Comparison of ENCODE assay signal across 13 cellular contexts in genomic region chr4:23877758-23878229, GRCh38. TPM values are rescaled to one million over a fixed set of nuclear protein-coding genes. Genes with fewer than 3 reads are reported as not detected.
DNase-seq lines count a peak whose midpoint lies in the region; ATAC-seq and TF ChIP-seq lines count a peak whose summit lies in the region.
"Had no signal": no experiment of that assay in that cellular context is flagged by ENCODE, and none has a peak within 500 bp of the region (broad histone marks: within the 10 kb centered on the region; RNA-seq: fewer than 3 reads in every experiment).

No MANE protein-coding gene starts in this region.

- H3K27me3 ChIP-seq in heart left ventricle = no peaks in the 10 kb centered on the region
- H3K27me3 ChIP-seq in prostate gland (replicated peaks; ENCODE audit: insufficient read depth) = no peaks in the 10 kb centered on the region

- H3K27ac Mint-ChIP-seq in endothelial cell (ENCODE audit: unreplicated experiment) = no peak overlapping the region
- H3K27ac Mint-ChIP-seq: activated T-helper 1 cell treated with anti-CD3 and anti-CD28 coated beads, Interleukin-12 subunit alpha, Interleukin-12 subunit beta, Interleukin-2, Interleukin-4 antibody, amounts not matched to agents 30 ng/mL and 10 ng/mL and 1 ng/mL, durations not matched to agents 14 hours and 24 hours and 36 hours; memory B cell had no signal

- TF ChIP-seq POLR2A in heart left ventricle (IDR thresholded peaks at IDR 0.05) = no peak
- no peak for TF ChIP-seq POLR2A in prostate gland (IDR thresholded peaks at IDR 0.05)

- H3K36me3 ChIP-seq in heart left ventricle (no peaks in the 10 kb centered on the region), prostate gland (no peaks in the 10 kb centered on the region)

- ATAC-seq in heart left ventricle (peak; percentile 68 to 84 (median 77)), GM19351 (IDR thresholded peaks at IDR 0.05; ENCODE audit: unreplicated experiment) (no peak)

- no peak overlapping the region for H3K4me3 Mint-ChIP-seq in endothelial cell (ENCODE audit: unreplicated experiment)
- H3K4me3 Mint-ChIP-seq: activated T-helper 1 cell treated with anti-CD3 and anti-CD28 coated beads, Interleukin-12 subunit alpha, Interleukin-12 subunit beta, Interleukin-2, Interleukin-4 antibody, amounts not matched to agents 30 ng/mL and 10 ng/mL and 1 ng/mL, durations not matched to agents 14 hours and 24 hours and 36 hours; memory B cell had no signal

- H3K27ac ChIP-seq in heart left ventricle (peak overlapping the region; percentile 44 to 94 (median 76)), prostate gland (peak overlapping the region in 1 of 2 donors; percentile 20)
- H3K27ac ChIP-seq: VCaP had no signal

- H3K27me3 Mint-ChIP-seq in endothelial cell (ENCODE audit: unreplicated experiment) = no peaks in the 10 kb centered on the region
- H3K27me3 Mint-ChIP-seq: memory B cell had no signal

- in situ Hi-C loops in SK-MEL-5 (cut with HindIII; ENCODE audit: low pct_unique_long_range_greater_than_20kb, low sequenced_read_pairs) = no loop called here

- DNase-seq in DMS53 treated with DMSO at 0.1 percent for 48 hours (lab: John Stamatoyannopoulos, UW; ENCODE audit: unreplicated experiment) (peak; percentile 82), SK-MEL-5 (ENCODE audit: low read depth, low spot score) (peak; percentile 67), heart left ventricle (peak in 1 of 5 donors; percentile 41), prostate gland (ENCODE audit: low spot score) (peak; percentile 46), NCI-H1930 (lab: John Stamatoyannopoulos, UW) (no peak), endothelial cell (ENCODE audit: low spot score) (no peak)
- DNase-seq in stimulated activated CD4-positive, alpha-beta T cell treated with anti-CD3 and anti-CD28 coated beads, Interleukin-2, amount 100 ng/mL, for 48 hours = no peak
- DNase-seq: foreskin melanocyte, NCI-H1105 treated with DMSO at 0.1 percent for 48 hours had no signal

- TF ChIP-seq CTCF in heart left ventricle (IDR thresholded peaks at IDR 0.05) = no peak
- no peak for TF ChIP-seq CTCF in prostate gland (IDR thresholded peaks at IDR 0.05)
- TF ChIP-seq CTCF in endothelial cell (IDR thresholded peaks at IDR 0.05; ENCODE audit: unreplicated experiment) = no peak

- H3K4me1 ChIP-seq in heart left ventricle = peaks cover 0 to 86% (median 13%) of the 10 kb centered on the region in 12 donors
- H3K4me1 ChIP-seq in prostate gland (replicated peaks) = no peaks in the 10 kb centered on the region

- intact Hi-C loops in heart left ventricle (cut with DNase I) (loop anchor here in 2 of 10 donors (2.0 to 10.0 kb wide), 2 partner anchors 373 to 537 kb away; no protein-coding TSS in a partner anchor), prostate gland (cut with DNase I) (no loop called here)

- peaks cover 38% of the 10 kb centered on the region for H3K4me1 Mint-ChIP-seq in endothelial cell (ENCODE audit: unreplicated experiment)
- H3K4me1 Mint-ChIP-seq: memory B cell had no signal

- 51 to 79% (median 56%) methylated on average over 2 of the region's 2 CpGs for WGBS in heart left ventricle, 4 donors
- 16% methylated on average over 2 of the region's 2 CpGs for WGBS in prostate gland

- H3K36me3 Mint-ChIP-seq in endothelial cell (ENCODE audit: low read depth, unreplicated experiment) = no peaks in the 10 kb centered on the region
- H3K36me3 Mint-ChIP-seq: memory B cell had no signal

- H3K9me3 ChIP-seq in heart left ventricle (no peaks in the 10 kb centered on the region), prostate gland (no peaks in the 10 kb centered on the region)

- H3K4me3 ChIP-seq in heart left ventricle (peak overlapping the region in 1 of 12 donors; percentile 9), prostate gland (no peak overlapping the region)

- no peaks in the 10 kb centered on the region for H3K9me3 Mint-ChIP-seq in endothelial cell (ENCODE audit: unreplicated experiment)
- H3K9me3 Mint-ChIP-seq: activated T-helper 1 cell treated with anti-CD3 and anti-CD28 coated beads, Interleukin-12 subunit alpha, Interleukin-12 subunit beta, Interleukin-2, Interleukin-4 antibody, amounts not matched to agents 30 ng/mL and 10 ng/mL and 1 ng/mL, durations not matched to agents 14 hours and 24 hours and 36 hours had no signal

RNA-seq across cellular contexts. Expression of gene PPARGC1A, which starts 12.1 kb away (rescaled TPM):
- 88.7 and 101 TPM in 2 replicates for total RNA-seq in SK-MEL-5 (2014; rRNA removed; shearing (Covaris generic))
- polyA plus RNA-seq in SK-MEL-5 (2015; cell fraction: cytosol; rRNA removed) = 27.5 and 33.8 TPM in 2 replicates
- polyA plus RNA-seq in SK-MEL-5 (2015; cell fraction: nucleus; rRNA removed) = 37.1 and 42.3 TPM in 2 replicates
- total RNA-seq in heart left ventricle (100 to 1,000 TPM in 1 of 9 donors, 10 to 100 TPM in 8; 47.2 to 103 (median 84.4) TPM), prostate gland (10 to 100 TPM in 1 of 2 donors, 1 to 10 TPM in 1; 9.2 to 14.7 TPM), endothelial cell (ENCODE audit: unreplicated experiment) (11.4 TPM)
- 10 to 100 TPM; 25.4 to 25.6 TPM for polyA plus RNA-seq in heart left ventricle
- total RNA-seq: activated T-helper 1 cell treated with anti-CD3 and anti-CD28 coated beads, Interleukin-12 subunit alpha, Interleukin-12 subunit beta, Interleukin-2, Interleukin-4 antibody, amounts not matched to agents 30 ng/mL and 10 ng/mL and 1 ng/mL, durations not matched to agents 14 hours and 24 hours and 36 hours had no signal

Comparison
In these comparisons a context has a peak if more than half of its experiments do, and no peak if none do; other contexts are left out.
1. DNase-seq: peak in DMS53 treated with DMSO at 0.1 percent for 48 hours (single experiment), SK-MEL-5 (single experiment) and prostate gland (single experiment); none in NCI-H1930 (0 of 2), stimulated activated CD4-positive, alpha-beta T cell treated with anti-CD3 and anti-CD28 coated beads, Interleukin-2, amount 100 ng/mL, for 48 hours (0 of 2) and endothelial cell (single experiment).